8 cellular contexts compared by ENCODE assay signal in genomic region chr20:46690219-46691111, GRCh38. TPM values are rescaled to one million over a fixed set of nuclear protein-coding genes. Genes with fewer than 3 reads are reported as not detected.
DNase-seq lines count a peak whose midpoint lies in the region; ATAC-seq, FAIRE-seq and TF ChIP-seq lines count a peak whose summit lies in the region.

No MANE protein-coding gene starts in this region.

- peak overlapping the region; percentile 95 for H3K4me2 ChIP-seq in PC-3 (ENCODE audit: low read length)

- H3K27me3 Mint-ChIP-seq in Calu3 (ENCODE audit: unreplicated experiment): no peaks in the 10 kb centered on the region

- ATAC-seq in PC-3 (no peak), pancreas (peak in 3 of 4 donors; percentile 0 to 10 (median 1)), HG03469 (IDR thresholded peaks at IDR 0.05; ENCODE audit: unreplicated experiment) (no peak)

- no peaks in the 10 kb centered on the region for H3K9me3 ChIP-seq in PC-3 (ENCODE audit: low read length)
- H3K9me3 ChIP-seq in endocrine pancreas (ENCODE audit: control insufficient read depth, low read length): no peaks in the 10 kb centered on the region
- H3K9me3 ChIP-seq in pancreas: no peaks in the 10 kb centered on the region

- H3K27ac ChIP-seq in PC-3 (ENCODE audit: low read length) (no peak overlapping the region), pancreas (peak overlapping the region in 3 of 4 donors; percentile 81 to 90 (median 90))

- peak overlapping the region; percentile 74 for H3K9ac ChIP-seq in PC-3 (ENCODE audit: low read length)
- H3K9ac ChIP-seq in endocrine pancreas (ENCODE audit: control insufficient read depth, insufficient read depth, low read length): no peak overlapping the region

- peak overlapping the region; percentile 77 for H3K4me3 Mint-ChIP-seq in Calu3 (ENCODE audit: low read depth, unreplicated experiment)

- H3K27me3 ChIP-seq in PC-3 (ENCODE audit: low read length) (no peaks in the 10 kb centered on the region), endocrine pancreas (ENCODE audit: control insufficient read depth, insufficient read depth, low read length) (no peaks in the 10 kb centered on the region), pancreas (no peaks in the 10 kb centered on the region)

- no peak for TF ChIP-seq CTCF in Calu3 (IDR thresholded peaks at IDR 0.05; ENCODE audit: unreplicated experiment)
- no peak for TF ChIP-seq CTCF in PC-3 (conservative IDR thresholded peaks at IDR 0.05; ENCODE audit: low read depth, low read length)
- no peak for TF ChIP-seq CTCF in pancreas (IDR thresholded peaks at IDR 0.05)

- H3K9me3 Mint-ChIP-seq in Calu3 (ENCODE audit: low read depth, unreplicated experiment): peaks cover 7% of the 10 kb centered on the region

- BruUV-seq in Calu3 (replicated peaks; lab: Mats Ljungman, UMichigan) (no TSS peak), PC-3 (replicated peaks; lab: Mats Ljungman, UMichigan) (no TSS peak)

- peaks cover 18% of the 10 kb centered on the region for H3K4me1 ChIP-seq in PC-3 (ENCODE audit: insufficient read depth, low read length)
- no peaks in the 10 kb centered on the region for H3K4me1 ChIP-seq in endocrine pancreas (ENCODE audit: control insufficient read depth, insufficient read depth, low read length)
- H3K4me1 ChIP-seq in pancreas: peaks cover 0 to 14% (median 3%) of the 10 kb centered on the region in 3 donors

- peak overlapping the region; percentile 69 for H3K27ac Mint-ChIP-seq in Calu3 (ENCODE audit: unreplicated experiment)

- H4K20me1 ChIP-seq in PC-3 (ENCODE audit: low read length): peaks cover 14% of the 10 kb centered on the region

- H3F3A ChIP-seq in PC-3 (ENCODE audit: low read length, unreplicated experiment): no peaks in the 10 kb centered on the region

- H3K4me1 Mint-ChIP-seq in Calu3 (ENCODE audit: low read depth, unreplicated experiment): no peaks in the 10 kb centered on the region

- H2AFZ ChIP-seq in PC-3 (ENCODE audit: low read length): peak overlapping the region; percentile 96

- H3K79me2 ChIP-seq in PC-3 (ENCODE audit: low read length): peaks cover 36% of the 10 kb centered on the region

- H3K36me3 Mint-ChIP-seq in Calu3 (ENCODE audit: insufficient read depth, unreplicated experiment): peaks cover 30% of the 10 kb centered on the region

- peak overlapping the region; percentile 89 for H3K4me3 ChIP-seq in PC-3 (ENCODE audit: low read length)
- peak overlapping the region; percentile 75 for H3K4me3 ChIP-seq in endocrine pancreas (ENCODE audit: control insufficient read depth, insufficient read depth, low read length)
- H3K4me3 ChIP-seq in pancreas: peak overlapping the region in 3 of 4 donors; percentile 65 to 95 (median 88)

- CTCF ChIA-PET in Calu3 (lab: Charles Lee) (interaction anchor here (0.6 to 1.8 kb wide), 6 partner anchors 14 to 1117 kb away, joined by 3 to 9 read pairs (median 4); no protein-coding TSS in a partner anchor), PC-3 (lab: Charles Lee) (interaction anchor here (0.6 kb wide), 1 partner anchor 9 kb away, joined by 5 read pairs; no protein-coding TSS in a partner anchor)

- WGBS in pancreas, 2 donors: 45 to 46% methylated on average over 13 of the region's 13 CpGs

- peaks cover 11% of the 10 kb centered on the region; the same call in 1 of the 2 replicates for H3K36me3 ChIP-seq in PC-3 (ENCODE audit: low read depth, low read length)
- no peaks in the 10 kb centered on the region for H3K36me3 ChIP-seq in endocrine pancreas (ENCODE audit: control insufficient read depth, insufficient read depth, low read length)
- no peaks in the 10 kb centered on the region for H3K36me3 ChIP-seq in pancreas

- intact Hi-C loops in Calu3 (cut with micrococcal nuclease; ENCODE audit: unreplicated experiment): no loop called here
- intact Hi-C loops in PC-3 (cut with micrococcal nuclease): no loop called here
- intact Hi-C loops in pancreas (cut with DNase I): no loop called here

- H3K9me2 ChIP-seq in PC-3 (replicated peaks; ENCODE audit: low read length): no peaks in the 10 kb centered on the region

- no peak for DNase-seq in Calu3
- no peak for DNase-seq in PC-3
- DNase-seq in pancreas: no peak
- DNase-seq in NCI-H69 (lab: John Stamatoyannopoulos, UW): no peak
- no peak for DNase-seq in activated CD4-positive, CD25-positive, alpha-beta regulatory T cell (lab: John Stamatoyannopoulos, UW)
- no peak for DNase-seq in HuH-7.5 (ENCODE audit: low spot score)

- POLR2A ChIA-PET in PC-3 (lab: Charles Lee; ENCODE audit: unreplicated experiment): interaction anchor here (0.6 kb wide), 2 partner anchors 14 to 282 kb away, joined by 3 to 4 read pairs; no protein-coding TSS in a partner anchor

- FAIRE-seq in pancreas (lab: Jason Lieb, UNC): no peak

RNA-seq across cellular contexts. Expression of gene TP53RK, which starts 1.2 kb away (rescaled TPM):
- total RNA-seq in Calu3 (2022) (19.2 and 21.0 TPM in 2 replicates), PC-3 (2014; rRNA removed) (41.4 and 48.1 TPM in 2 replicates), pancreas (1 to 10 TPM; 2.7 to 4.6 (median 3.8) TPM)
- polyA plus RNA-seq in pancreas: 1 to 10 TPM; 2.5 to 6.1 TPM

RNA-seq across cellular contexts. Expression of gene SLC2A10, which starts 19.0 kb away (rescaled TPM):
- total RNA-seq in Calu3 (2022) (24.0 and 24.9 TPM in 2 replicates), PC-3 (2014; rRNA removed) (9.6 and 10.8 TPM in 2 replicates), pancreas (10 to 100 TPM; 11.6 to 20.9 (median 14.3) TPM)
- polyA plus RNA-seq in pancreas: 10 to 100 TPM; 10.9 to 12.0 TPM

RNA-seq across cellular contexts. Expression of gene SLC13A3, which starts 39.2 kb away (rescaled TPM):
- total RNA-seq in Calu3 (2022): 0.49 TPM in 1 of 2 replicates, not detected in the other
- total RNA-seq in PC-3 (2014; rRNA removed): not detected in 2 replicates
- total RNA-seq in pancreas: 1 to 10 TPM; 2.7 to 7.8 (median 5.8) TPM
- 1 to 10 TPM in 1 of 2 donors, under 1 TPM in 1; 0.68 to 2.3 TPM for polyA plus RNA-seq in pancreas

Comparison
In these comparisons a context has a peak if more than half of its experiments do, and no peak if none do; other contexts are left out.
1. ATAC-seq: peak in pancreas (3 of 4); none in PC-3 (single experiment) and HG03469 (single experiment).
2. Peak in every context shown above with its lines, with median percentiles within 50 percentile points of each other: H3K4me3 ChIP-seq.